Comparison of ENCODE assay signal across 9 cellular contexts in the genomic region with DNA sequence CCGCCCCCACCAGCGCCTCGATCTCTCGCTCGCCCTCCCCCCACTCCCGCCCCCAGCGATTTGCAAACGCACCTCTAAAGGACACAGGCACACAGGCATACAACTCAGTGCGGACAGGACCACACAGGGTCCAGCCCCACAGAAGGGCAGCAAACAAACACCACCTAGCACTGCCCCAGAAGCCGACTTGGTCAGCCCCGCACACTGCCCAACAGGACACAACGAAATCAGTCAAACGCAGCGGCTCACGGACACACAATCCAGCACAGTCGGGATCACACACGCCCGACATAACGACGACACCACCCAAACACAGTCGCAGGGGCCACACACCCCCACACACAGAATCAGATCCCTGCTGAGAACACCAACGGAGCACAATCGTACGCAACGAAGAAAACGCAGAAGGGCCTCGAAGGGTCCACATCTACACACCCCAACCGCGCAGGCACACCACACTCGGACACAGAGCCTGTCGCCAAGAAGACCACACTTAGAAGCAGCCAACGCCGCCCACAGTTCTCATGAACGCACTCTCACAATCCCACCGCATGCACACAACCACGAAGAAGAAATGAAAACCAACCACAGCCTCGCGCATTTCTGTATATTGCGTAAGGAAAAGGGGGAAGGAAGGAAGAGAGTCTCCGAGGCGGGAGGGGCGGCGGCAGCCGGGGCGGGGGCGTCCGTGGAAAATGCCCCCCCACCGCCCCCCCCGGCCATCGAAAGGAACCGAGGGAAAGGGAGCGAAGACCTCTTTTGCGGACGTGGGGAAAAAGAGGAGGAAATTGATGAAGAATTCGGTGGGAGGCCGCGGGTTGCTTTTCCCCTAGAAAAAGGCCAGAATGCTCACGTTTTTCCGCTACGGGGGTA. TPM values are rescaled to one million over a fixed set of nuclear protein-coding genes. Genes with fewer than 3 reads are reported as not detected.
A peak's percentile ranks its signal among the peaks of the same experiment; 100 is the strongest.
DNase-seq lines count a peak whose midpoint lies in the region; ATAC-seq, FAIRE-seq and TF ChIP-seq lines count a peak whose summit lies in the region.
"Had no signal": no experiment of that assay in that cellular context is flagged by ENCODE, and none has a peak within 500 bp of the region (broad histone marks: within the 10 kb centered on the region; RNA-seq: fewer than 3 reads in every experiment).

No MANE protein-coding gene starts in this region.

- H3K27ac ChIP-seq in psoas muscle: peak overlapping the region; percentile 65

- no peaks in the 10 kb centered on the region for H3K36me3 Mint-ChIP-seq in activated naive CD4-positive, alpha-beta T cell treated with anti-CD3 and anti-CD28 coated beads, Interleukin-2, amount 50 U/mL, for 24 hours

- no peaks in the 10 kb centered on the region for H3K9me3 Mint-ChIP-seq in activated naive CD4-positive, alpha-beta T cell treated with anti-CD3 and anti-CD28 coated beads, Interleukin-2, amount 50 U/mL, for 24 hours

- H3K27me3 Mint-ChIP-seq in activated naive CD4-positive, alpha-beta T cell treated with anti-CD3 and anti-CD28 coated beads, Interleukin-2, amount 50 U/mL, for 24 hours: peaks cover 68% of the 10 kb centered on the region

- 2 to 3% (median 3%) methylated on average over 56 to 60 of the region's 60 CpGs for WGBS in psoas muscle, 3 donors

- POLR2A ChIA-PET in HEK293T (lab: Yijun Ruan, JAX): no interaction called here

- peaks cover 6% of the 10 kb centered on the region for H3K4me1 ChIP-seq in psoas muscle

- CTCF ChIA-PET in HEK293T (lab: Yijun Ruan, JAX): no interaction called here

- peak; percentile 21 to 35 for ATAC-seq in left cardiac atrium
- peak in 2 of 4 donors; percentile 28 to 54 for ATAC-seq in psoas muscle

- no peaks in the 10 kb centered on the region for H3K9me3 ChIP-seq in psoas muscle

- H3K27ac Mint-ChIP-seq in activated naive CD4-positive, alpha-beta T cell treated with anti-CD3 and anti-CD28 coated beads, Interleukin-2, amount 50 U/mL, for 24 hours: peak overlapping the region; percentile 1

- H3K4me3 ChIP-seq in Jurkat, Clone E6-1 (ENCODE audit: low read length): peak overlapping the region; percentile 80
- peak overlapping the region; percentile 62 for H3K4me3 ChIP-seq in psoas muscle

- intact Hi-C loops in left cardiac atrium (cut with DNase I) (no loop called here), psoas muscle (cut with DNase I) (no loop called here)

- peaks cover 7 to 80% (median 29%) of the 10 kb centered on the region in 3 donors for H3K27me3 ChIP-seq in psoas muscle (ENCODE audit: insufficient read depth in 3 of 3, low read length in 2 of 3)

- peaks cover 35% of the 10 kb centered on the region for H3K4me1 Mint-ChIP-seq in activated naive CD4-positive, alpha-beta T cell treated with anti-CD3 and anti-CD28 coated beads, Interleukin-2, amount 50 U/mL, for 24 hours

- no peaks in the 10 kb centered on the region for H3K36me3 ChIP-seq in psoas muscle (ENCODE audit: insufficient read depth in 1 of 2, low read depth in 1 of 2)

- FAIRE-seq in GM19239 (lab: Jason Lieb, UNC): no peak
- FAIRE-seq: colon had no signal

- DNase-seq in Ammon's horn (ENCODE audit: low spot score): peak; percentile 68
- DNase-seq in Jurkat, Clone E6-1 (ENCODE audit: low read depth, low spot score): peak; percentile 73
- DNase-seq in left cardiac atrium: peak; percentile 48
- no peak for DNase-seq in psoas muscle
- no peak for DNase-seq in GM19239 (ENCODE audit: insufficient read length, low spot score)
- DNase-seq in HEK293T (ENCODE audit: extremely low spot score): no peak
- DNase-seq in DMS153 (lab: John Stamatoyannopoulos, UW): no peak

- H3K4me3 Mint-ChIP-seq in activated naive CD4-positive, alpha-beta T cell treated with anti-CD3 and anti-CD28 coated beads, Interleukin-2, amount 50 U/mL, for 24 hours: peak overlapping the region; percentile 82

- TF ChIP-seq CTCF in psoas muscle (IDR thresholded peaks at IDR 0.05): no peak

TF ChIP-seq in HEK293T, 16 proteins besides CTCF, POLR2A, EP300 and RAD21:
- TF ChIP-seq, protein P1, sequence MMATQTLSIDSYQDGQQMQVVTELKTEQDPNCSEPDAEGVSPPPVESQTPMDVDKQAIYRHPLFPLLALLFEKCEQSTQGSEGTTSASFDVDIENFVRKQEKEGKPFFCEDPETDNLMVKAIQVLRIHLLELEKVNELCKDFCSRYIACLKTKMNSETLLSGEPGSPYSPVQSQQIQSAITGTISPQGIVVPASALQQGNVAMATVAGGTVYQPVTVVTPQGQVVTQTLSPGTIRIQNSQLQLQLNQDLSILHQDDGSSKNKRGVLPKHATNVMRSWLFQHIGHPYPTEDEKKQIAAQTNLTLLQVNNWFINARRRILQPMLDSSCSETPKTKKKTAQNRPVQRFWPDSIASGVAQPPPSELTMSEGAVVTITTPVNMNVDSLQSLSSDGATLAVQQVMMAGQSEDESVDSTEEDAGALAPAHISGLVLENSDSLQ (IDR thresholded peaks at IDR 0.05): no peak
- no peak for TF ChIP-seq FOXM1 (IDR thresholded peaks at IDR 0.05; ENCODE audit: borderline replicate concordance)
- TF ChIP-seq ELF4 (IDR thresholded peaks at IDR 0.05): no peak
- no peak for TF ChIP-seq SUZ12 (IDR thresholded peaks at IDR 0.05)
- TF ChIP-seq LEF1 (IDR thresholded peaks at IDR 0.05; ENCODE audit: borderline replicate concordance): no peak

RNA-seq across cellular contexts. Expression of a gene that starts 0.5 kb away (rescaled TPM):
- polyA plus RNA-seq in Jurkat, Clone E6-1 (2012; ENCODE audit: insufficient read depth, insufficient read length): 149 TPM
- 1 to 10 TPM; 4.0 to 5.1 TPM for total RNA-seq in left cardiac atrium
- 1 to 10 TPM; 1.5 to 2.1 (median 1.7) TPM for total RNA-seq in psoas muscle
- polyA plus RNA-seq in psoas muscle: 1 to 10 TPM in 1 of 3 donors, under 1 TPM in 2; 0.73 to 1.7 (median 0.92) TPM

RNA-seq across cellular contexts. Expression of a gene that starts 41.7 kb away (rescaled TPM):
- polyA plus RNA-seq in Jurkat, Clone E6-1 (2012; ENCODE audit: insufficient read depth, insufficient read length): not detected
- total RNA-seq in left cardiac atrium (1 to 10 TPM; 1.6 to 1.9 TPM), psoas muscle (under 1 TPM in 3 of 4 donors, not detected in 1; 0.25 to 0.81 (median 0.52) TPM)
- polyA plus RNA-seq in psoas muscle: 1 to 10 TPM in 1 of 3 donors, under 1 TPM in 2; 0.11 to 1.4 (median 0.26) TPM

Comparison
In these comparisons a context has a peak if more than half of its experiments do, and no peak if none do; other contexts are left out.
1. DNase-seq: peak in Ammon's horn (single experiment), Jurkat, Clone E6-1 (single experiment) and left cardiac atrium (single experiment); none in psoas muscle (0 of 2), GM19239 (single experiment), HEK293T (single experiment) and DMS153 (single experiment).